ENCODE assay signal across 21 cellular contexts in the genomic region with DNA sequence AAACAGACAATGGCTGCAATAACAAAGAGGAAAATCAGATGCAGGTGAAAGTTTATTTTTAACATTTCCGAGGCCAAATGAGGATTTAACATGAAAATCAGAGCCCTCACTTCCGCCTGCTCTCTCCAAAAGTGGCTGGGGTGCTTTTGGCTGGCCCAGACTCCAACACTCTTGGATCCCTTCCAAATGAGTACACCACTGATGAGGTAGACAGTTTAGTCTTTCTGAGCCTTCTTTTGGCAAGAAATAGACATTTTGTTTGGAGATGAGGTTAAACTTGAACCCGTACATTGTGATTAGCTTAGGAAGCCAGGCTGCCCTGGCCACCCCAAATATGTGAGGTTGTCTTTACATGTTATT.
"Had no signal": no experiment of that assay in that cellular context is flagged by ENCODE, and none has a peak within 500 bp of the region (broad histone marks: within the 10 kb centered on the region; RNA-seq: fewer than 3 reads in every experiment).

No MANE protein-coding gene starts in this region.

- H3K27me3 ChIP-seq: tibial artery had no signal

- H3K79me2 ChIP-seq: parathyroid adenoma had no signal

- H3K4me1 Mint-ChIP-seq: activated CD4-positive, alpha-beta memory T cell treated with anti-CD3 and anti-CD28 coated beads, Interleukin-2, amount 10 ng/mL, durations not matched to agents 7 days and 5 days; activated naive CD8-positive, alpha-beta T cell treated with anti-CD3 and anti-CD28 coated beads, Interleukin-2, amount 10 ng/mL, durations not matched to agents 7 days and 5 days; central memory CD8-positive, alpha-beta T cell; natural killer cell; stimulated activated effector memory CD8-positive, alpha-beta T cell treated with anti-CD3 and anti-CD28 coated beads, Interleukin-12 subunit alpha, Interleukin-12 subunit beta, amount 100 ng/mL, for 72 hours had no signal

- H3K27ac Mint-ChIP-seq: activated CD4-positive, alpha-beta memory T cell treated with anti-CD3 and anti-CD28 coated beads, Interleukin-2, amount 10 ng/mL, durations not matched to agents 7 days and 5 days; activated naive CD8-positive, alpha-beta T cell treated with anti-CD3 and anti-CD28 coated beads, Interleukin-2, amount 10 ng/mL, durations not matched to agents 7 days and 5 days; activated T-helper 1 cell treated with anti-CD3 and anti-CD28 coated beads, Interleukin-12 subunit alpha, Interleukin-12 subunit beta, Interleukin-2, Interleukin-4 antibody, amounts not matched to agents 30 ng/mL and 10 ng/mL and 1 ng/mL, durations not matched to agents 14 hours and 24 hours and 36 hours; natural killer cell; stimulated activated effector memory CD8-positive, alpha-beta T cell treated with anti-CD3 and anti-CD28 coated beads, Interleukin-12 subunit alpha, Interleukin-12 subunit beta, amount 100 ng/mL, for 72 hours; WTC11 had no signal

- H3K36me3 Mint-ChIP-seq: activated naive CD8-positive, alpha-beta T cell treated with anti-CD3 and anti-CD28 coated beads, Interleukin-2, amount 10 ng/mL, durations not matched to agents 7 days and 5 days; natural killer cell; stimulated activated effector memory CD8-positive, alpha-beta T cell treated with anti-CD3 and anti-CD28 coated beads, Interleukin-12 subunit alpha, Interleukin-12 subunit beta, amount 100 ng/mL, for 72 hours; WTC11 had no signal

- H3K36me3 ChIP-seq: brain microvascular endothelial cell, neutrophil, tibial artery had no signal

- H3K4me3 Mint-ChIP-seq: activated CD4-positive, alpha-beta memory T cell treated with anti-CD3 and anti-CD28 coated beads, Interleukin-2, amount 10 ng/mL, durations not matched to agents 7 days and 5 days; activated naive CD8-positive, alpha-beta T cell treated with anti-CD3 and anti-CD28 coated beads, Interleukin-2, amount 10 ng/mL, durations not matched to agents 7 days and 5 days; activated T-helper 1 cell treated with anti-CD3 and anti-CD28 coated beads, Interleukin-12 subunit alpha, Interleukin-12 subunit beta, Interleukin-2, Interleukin-4 antibody, amounts not matched to agents 30 ng/mL and 10 ng/mL and 1 ng/mL, durations not matched to agents 14 hours and 24 hours and 36 hours; central memory CD8-positive, alpha-beta T cell; natural killer cell; stimulated activated effector memory CD8-positive, alpha-beta T cell treated with anti-CD3 and anti-CD28 coated beads, Interleukin-12 subunit alpha, Interleukin-12 subunit beta, amount 100 ng/mL, for 72 hours; WTC11 had no signal

- H2AFZ ChIP-seq: parathyroid adenoma had no signal

- DNase-seq: activated CD4-positive, alpha-beta memory T cell treated with anti-CD3 and anti-CD28 coated beads, Interleukin-2, amount 10 ng/mL, durations not matched to agents 7 days and 5 days; activated CD4-positive, alpha-beta T cell treated with anti-CD3 and anti-CD28 coated beads for 4 hours; activated naive CD4-positive, alpha-beta T cell; activated naive CD8-positive, alpha-beta T cell treated with anti-CD3 and anti-CD28 coated beads, Interleukin-2, amount 10 ng/mL, durations not matched to agents 7 days and 5 days; brain microvascular endothelial cell; cortex of kidney; effector CD4-positive, alpha-beta T cell; foreskin fibroblast; kidney glomerular epithelial cell; mesenchymal stem cell; natural killer cell; tibial artery had no signal

- ATAC-seq: natural killer cell; stimulated activated effector memory CD8-positive, alpha-beta T cell treated with anti-CD3 and anti-CD28 coated beads, Interleukin-12 subunit alpha, Interleukin-12 subunit beta, amount 100 ng/mL, for 72 hours had no signal

- H3K27ac ChIP-seq: brain microvascular endothelial cell, neutrophil, parathyroid adenoma, tibial artery had no signal

- H3K9ac ChIP-seq: parathyroid adenoma had no signal

- H3K4me3 ChIP-seq: tibial artery had no signal

- FAIRE-seq: endothelial cell of umbilical vein, TTC549, urothelium cell line had no signal

- H3K9me3 ChIP-seq: neutrophil, tibial artery had no signal

- H3K9me3 Mint-ChIP-seq: activated CD4-positive, alpha-beta memory T cell treated with anti-CD3 and anti-CD28 coated beads, Interleukin-2, amount 10 ng/mL, durations not matched to agents 7 days and 5 days; activated naive CD8-positive, alpha-beta T cell treated with anti-CD3 and anti-CD28 coated beads, Interleukin-2, amount 10 ng/mL, durations not matched to agents 7 days and 5 days; activated T-helper 1 cell treated with anti-CD3 and anti-CD28 coated beads, Interleukin-12 subunit alpha, Interleukin-12 subunit beta, Interleukin-2, Interleukin-4 antibody, amounts not matched to agents 30 ng/mL and 10 ng/mL and 1 ng/mL, durations not matched to agents 14 hours and 24 hours and 36 hours; central memory CD8-positive, alpha-beta T cell; natural killer cell; stimulated activated effector memory CD8-positive, alpha-beta T cell treated with anti-CD3 and anti-CD28 coated beads, Interleukin-12 subunit alpha, Interleukin-12 subunit beta, amount 100 ng/mL, for 72 hours; WTC11 had no signal
